In the genomic region with DNA sequence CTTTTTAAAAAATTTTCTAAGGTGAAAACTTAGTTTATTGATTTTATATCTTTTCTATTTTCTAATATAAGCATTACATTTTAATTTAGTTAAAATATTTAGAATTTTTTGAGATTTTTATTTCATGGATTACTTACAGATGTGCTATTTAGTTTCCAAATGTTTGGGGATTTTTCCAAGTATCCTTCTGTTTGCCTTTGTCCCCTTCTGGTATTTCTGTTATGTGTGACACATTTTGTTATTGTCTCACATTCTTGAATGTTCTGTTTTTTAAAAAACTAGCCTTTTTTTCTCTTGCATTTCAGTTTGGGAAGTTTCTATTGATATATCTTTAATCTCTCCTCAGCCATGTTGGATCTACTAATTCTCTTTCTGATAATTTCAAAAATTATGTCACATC, we compare ENCODE assay signal across 24 cellular contexts.
"Had no signal": no experiment of that assay in that cellular context is flagged by ENCODE, and none has a peak within 500 bp of the region (broad histone marks: within the 10 kb centered on the region; RNA-seq: fewer than 3 reads in every experiment).

No MANE protein-coding gene starts in this region.

- H3K36me3 ChIP-seq: ascending aorta, cardiac muscle cell had no signal

- ATAC-seq: activated CD8-positive, alpha-beta T cell treated with anti-CD3 and anti-CD28 coated beads for 36 hours; activated T-cell treated with anti-CD3 and anti-CD28 coated beads, Interleukin-2, amount 50 U/mL, for 72 hours; activated T-helper 17 cell treated with anti-CD3 and anti-CD28 coated beads, Interleukin-2, amount 50 U/mL, for 72 hours had no signal

- H3K27ac ChIP-seq: ascending aorta, cardiac muscle cell, PC-9 had no signal

- DNase-seq: activated CD4-positive, alpha-beta T cell treated with anti-CD3 and anti-CD28 coated beads, Interleukin-2, amount 10 ng/mL, durations not matched to agents 24 days and 14 days; activated CD4-positive, alpha-beta T cell treated with anti-CD3 and anti-CD28 coated beads, Interleukin-2, amount 50 U/mL, for 4 hours; activated CD8-positive, alpha-beta T cell treated with anti-CD3 and anti-CD28 coated beads for 36 hours; activated effector memory CD4-positive, alpha-beta T cell treated with anti-CD3 and anti-CD28 coated beads, Interleukin-2, amount 50 U/mL, for 16 hours; activated naive CD4-positive, alpha-beta T cell; activated naive CD4-positive, alpha-beta T cell treated with anti-CD3 and anti-CD28 coated beads, Interleukin-2, amount 50 U/mL, for 16 hours; activated naive CD8-positive, alpha-beta T cell treated with anti-CD3 and anti-CD28 coated beads for 36 hours; activated T-cell treated with anti-CD3 and anti-CD28 coated beads, Interleukin-2, amount 50 U/mL, for 1 hour; activated T-cell treated with anti-CD3 and anti-CD28 coated beads, Interleukin-2, amount 50 U/mL, for 72 hours; amygdala; Karpas-422; NCI-H1105; NCI-H1417 treated with DMSO at 0.1 percent for 48 hours; NCI-H1694; NCI-H1930; NCI-H345; NCI-H526; NCI-H748 treated with DMSO at 0.1 percent for 48 hours; PC-9; Right ventricle myocardium superior had no signal

- H3K4me3 ChIP-seq: ascending aorta, cardiac muscle cell, PC-9 had no signal

- FAIRE-seq: TTC549 had no signal

- H3K27me3 ChIP-seq: ascending aorta, cardiac muscle cell had no signal
